In genomic region chr9:120532475-120532874, GRCh38 we compare ENCODE assay signal across 8 cellular contexts. TPM values are rescaled to one million over a fixed set of nuclear protein-coding genes. Genes with fewer than 3 reads are reported as not detected.
DNase-seq lines count a peak whose midpoint lies in the region; ATAC-seq, FAIRE-seq and TF ChIP-seq lines count a peak whose summit lies in the region.

No MANE protein-coding gene starts in this region.

- WGBS in heart left ventricle, 4 donors, result 73 to 83% (median 77%) methylated on average over 5 to 6 of the region's 6 CpGs
- WGBS in small intestine, 3 donors, result 51 to 85% (median 78%) methylated on average over 6 of the region's 6 CpGs

- no peaks in the 10 kb centered on the region for H4K20me1 ChIP-seq in HCT116 (ENCODE audit: insufficient read depth)

- no peak for TF ChIP-seq RAD21 in HCT116 (IDR thresholded peaks at IDR 0.05; ENCODE audit: low read depth)

- H3K36me3 Mint-ChIP-seq in WTC11 (peaks cover 72% of the 10 kb centered on the region), T-cell (peaks cover 95% of the 10 kb centered on the region)

- BruUV-seq in HCT116 (replicated peaks; lab: Mats Ljungman, UMichigan), result no TSS peak

- H3K9me3 ChIP-seq in HCT116 (ENCODE audit: control insufficient read depth in 1 of 2, insufficient read depth in 1 of 2, low read depth in 1 of 2, low read length in 2 of 2) (no peaks in the 10 kb centered on the region), heart left ventricle (no peaks in the 10 kb centered on the region), small intestine (ENCODE audit: control insufficient read depth, low read depth) (no peaks in the 10 kb centered on the region)

- H3K4me2 ChIP-seq in HCT116 (ENCODE audit: low read length), result peak overlapping the region; percentile 68

- H3K27ac Mint-ChIP-seq in WTC11 (peak overlapping the region; percentile 13), T-cell (no peak overlapping the region)

- no peak for TF ChIP-seq CTCF in HCT116 (IDR thresholded peaks at IDR 0.05 in 2 of 3, conservative IDR thresholded peaks at IDR 0.05 in 1 of 3; ENCODE audit: borderline replicate concordance in 1 of 3, insufficient read depth in 1 of 3, low read depth in 2 of 3, low read length in 2 of 3)
- TF ChIP-seq CTCF in WTC11 (IDR thresholded peaks at IDR 0.05), result no peak
- no peak for TF ChIP-seq CTCF in heart left ventricle (IDR thresholded peaks at IDR 0.05)

- H3K4me3 ChIP-seq in HCT116 (replicated peaks in 1 of 2; ENCODE audit: low read depth in 1 of 2, low read length in 2 of 2), result peak overlapping the region in 1 of 2 experiments; percentile 21; a peak in 2 of 4 replicates
- H3K4me3 ChIP-seq in heart left ventricle, result no peak overlapping the region
- H3K4me3 ChIP-seq in small intestine (ENCODE audit: low read depth in 1 of 2, low read length in 2 of 2), result no peak overlapping the region

- H3K4me1 Mint-ChIP-seq in WTC11, result peaks cover 28% of the 10 kb centered on the region
- H3K4me1 Mint-ChIP-seq in T-cell, result peaks cover 0 to 7% (median 0%) of the 10 kb centered on the region in 3 donors

- H3K36me3 ChIP-seq in HCT116 (ENCODE audit: control insufficient read depth in 1 of 2, insufficient read depth in 2 of 2, low read length in 2 of 2), result peaks cover 23 to 30% of the 10 kb centered on the region in 2 experiments; a peak in 3 of 4 replicates
- H3K36me3 ChIP-seq in heart left ventricle, result peaks cover 0 to 85% (median 73%) of the 10 kb centered on the region in 9 donors
- peaks cover 13 to 23% of the 10 kb centered on the region in 2 donors for H3K36me3 ChIP-seq in small intestine (ENCODE audit: control insufficient read depth in 2 of 2, insufficient read depth in 2 of 2, low read length in 2 of 2)

- no peak for FAIRE-seq in small intestine (lab: Jason Lieb, UNC)

- H3K9ac ChIP-seq in HCT116 (ENCODE audit: low read length), result peak overlapping the region; percentile 32

- H3K9me3 Mint-ChIP-seq in WTC11 (peaks cover 6% of the 10 kb centered on the region; the same call in 1 of the 2 replicates), T-cell (no peaks in the 10 kb centered on the region)

- peak; percentile 45 for DNase-seq in HCT116 (ENCODE audit: low read depth, low spot score)
- DNase-seq in WTC11 (ENCODE audit: low spot score), result no peak
- peak in 2 of 5 donors; percentile 32 to 33 for DNase-seq in heart left ventricle
- DNase-seq in small intestine, result peak; percentile 94
- no peak for DNase-seq in head of caudate nucleus
- no peak for DNase-seq in T-cell
- no peak for DNase-seq in erythroblast (lab: John Stamatoyannopoulos, UW)
- DNase-seq in NCI-H128 (lab: John Stamatoyannopoulos, UW; ENCODE audit: unreplicated experiment), result no peak

- ATAC-seq in HCT116, result peak; percentile 91
- ATAC-seq in WTC11, result no peak
- peak; percentile 70 to 85 (median 78) for ATAC-seq in heart left ventricle
- no peak for ATAC-seq in T-cell (replicated peaks in 1 of 4)

- RAD21 ChIA-PET in HCT116 (lab: Charles Lee; ENCODE audit: low non-redundant PET in 1 of 2, low total read pairs in 2 of 2, uncharacterized antibody in 2 of 2, unreplicated experiment in 2 of 2), result interaction anchor here in 1 of 2 experiments (0.6 kb wide), 1 partner anchor 424 kb away, joined by 3 read pairs; no protein-coding TSS in a partner anchor

- POLR2A ChIA-PET in HCT116 (lab: Charles Lee) (no interaction called here), WTC11 (lab: Charles Lee) (interaction anchor here (0.6 kb wide), 2 partner anchors 848 to 1332 kb away, joined by 3 read pairs; no protein-coding TSS in a partner anchor), T-cell (lab: Charles Lee) (no interaction called here)

- H3K27me3 ChIP-seq in HCT116 (ENCODE audit: insufficient read depth, low read length) (no peaks in the 10 kb centered on the region), heart left ventricle (no peaks in the 10 kb centered on the region), small intestine (ENCODE audit: control insufficient read depth in 2 of 2, insufficient read depth in 2 of 2, low read length in 2 of 2) (no peaks in the 10 kb centered on the region)

- intact Hi-C loops in HCT116 (cut with micrococcal nuclease) (loop anchor here (5.0 kb wide), 1 partner anchor 570 kb away; no protein-coding TSS in a partner anchor), heart left ventricle (cut with DNase I) (no loop called here), head of caudate nucleus (cut with DNase I) (no loop called here)

- no peak for TF ChIP-seq POLR2A in HCT116 (IDR thresholded peaks at IDR 0.05; ENCODE audit: borderline replicate concordance, extremely low read depth, insufficient read depth, insufficient read length)
- no peak for TF ChIP-seq POLR2A in heart left ventricle (IDR thresholded peaks at IDR 0.05)
- no peak for TF ChIP-seq POLR2A in erythroblast (IDR thresholded peaks at IDR 0.05; ENCODE audit: low read length)

- CTCF ChIA-PET in HCT116 (lab: Charles Lee), result no interaction called here
- CTCF ChIA-PET in WTC11 (lab: Charles Lee), result interaction anchor here (0.9 to 5.3 kb wide), 5 partner anchors 12 to 94 kb away, joined by 3 to 38 read pairs (median 4); no protein-coding TSS in a partner anchor
- CTCF ChIA-PET in T-cell (lab: Charles Lee), result no interaction called here

- H3K27ac ChIP-seq in HCT116 (ENCODE audit: low read depth, low read length) (peak overlapping the region; percentile 47), heart left ventricle (peak overlapping the region in 3 of 12 donors; percentile 36 to 50 (median 36)), small intestine (ENCODE audit: low read depth in 1 of 2, low read length in 1 of 2) (peak overlapping the region in 1 of 2 donors; percentile 75)

- no peaks in the 10 kb centered on the region for H3K9me2 ChIP-seq in HCT116 (ENCODE audit: insufficient read depth)

- no peaks in the 10 kb centered on the region; the same call in 1 of the 2 replicates for H3K79me2 ChIP-seq in HCT116 (ENCODE audit: insufficient read depth, low read length)

- no peaks in the 10 kb centered on the region for H3K27me3 Mint-ChIP-seq in WTC11 (ENCODE audit: low read depth)
- H3K27me3 Mint-ChIP-seq in T-cell, result no peaks in the 10 kb centered on the region

- H3K4me1 ChIP-seq in HCT116 (ENCODE audit: control insufficient read depth in 1 of 2, insufficient read depth in 2 of 2, low read length in 2 of 2), result peaks cover 25 to 34% of the 10 kb centered on the region in 2 experiments
- peaks cover 0 to 15% (median 0%) of the 10 kb centered on the region in 12 donors for H3K4me1 ChIP-seq in heart left ventricle
- H3K4me1 ChIP-seq in small intestine (ENCODE audit: control insufficient read depth in 2 of 2, insufficient read depth in 1 of 2, low read depth in 1 of 2, low read length in 1 of 2), result peaks cover 0 to 2% of the 10 kb centered on the region in 2 donors

- H3K4me3 Mint-ChIP-seq in WTC11 (no peak overlapping the region), T-cell (no peak overlapping the region)

- no peak overlapping the region for H2AFZ ChIP-seq in HCT116 (ENCODE audit: low read depth, low read length, poor library complexity, severe bottlenecking)

TF ChIP-seq in HCT116, 20 proteins besides CTCF, POLR2A, EP300 and RAD21 (continues in another document):
- TF ChIP-seq EGR1 (IDR thresholded peaks at IDR 0.05; ENCODE audit: low read depth) (no peak), FOSL1 (IDR thresholded peaks at IDR 0.05; ENCODE audit: low read depth) (no peak), CBX3 (IDR thresholded peaks at IDR 0.05; ENCODE audit: low read depth) (peak; percentile 36; the same call in 1 of the 2 replicates), EZH2 (IDR thresholded peaks at IDR 0.05) (no peak), JUND (IDR thresholded peaks at IDR 0.05) (no peak), ZNF274 (IDR thresholded peaks at IDR 0.05; ENCODE audit: low read depth, low read length) (no peak), TCF7L2 (IDR thresholded peaks at IDR 0.05; ENCODE audit: borderline replicate concordance, extremely low read depth, insufficient read depth, insufficient read length) (no peak), SP1 (IDR thresholded peaks at IDR 0.05; ENCODE audit: low read depth) (no peak), CEBPB (IDR thresholded peaks at IDR 0.05; ENCODE audit: low read depth) (0 out of 2 replicates have a peak, but pooled peaks have one; percentile 35), YY1 (IDR thresholded peaks at IDR 0.05; ENCODE audit: extremely low read depth, insufficient replicate concordance, low read depth, low read length) (no peak), ELF1 (IDR thresholded peaks at IDR 0.05; ENCODE audit: borderline replicate concordance, low read depth) (no peak), EZH2phosphoT487 (IDR thresholded peaks at IDR 0.05; ENCODE audit: borderline replicate concordance) (no peak)

TF ChIP-seq in WTC11, 78 proteins besides CTCF, POLR2A, EP300 and RAD21 (continues in another document):
- TF ChIP-seq ZNF423 (CRISPR knock-in tag; IDR thresholded peaks at IDR 0.05), result no peak
- TF ChIP-seq, protein P1, sequence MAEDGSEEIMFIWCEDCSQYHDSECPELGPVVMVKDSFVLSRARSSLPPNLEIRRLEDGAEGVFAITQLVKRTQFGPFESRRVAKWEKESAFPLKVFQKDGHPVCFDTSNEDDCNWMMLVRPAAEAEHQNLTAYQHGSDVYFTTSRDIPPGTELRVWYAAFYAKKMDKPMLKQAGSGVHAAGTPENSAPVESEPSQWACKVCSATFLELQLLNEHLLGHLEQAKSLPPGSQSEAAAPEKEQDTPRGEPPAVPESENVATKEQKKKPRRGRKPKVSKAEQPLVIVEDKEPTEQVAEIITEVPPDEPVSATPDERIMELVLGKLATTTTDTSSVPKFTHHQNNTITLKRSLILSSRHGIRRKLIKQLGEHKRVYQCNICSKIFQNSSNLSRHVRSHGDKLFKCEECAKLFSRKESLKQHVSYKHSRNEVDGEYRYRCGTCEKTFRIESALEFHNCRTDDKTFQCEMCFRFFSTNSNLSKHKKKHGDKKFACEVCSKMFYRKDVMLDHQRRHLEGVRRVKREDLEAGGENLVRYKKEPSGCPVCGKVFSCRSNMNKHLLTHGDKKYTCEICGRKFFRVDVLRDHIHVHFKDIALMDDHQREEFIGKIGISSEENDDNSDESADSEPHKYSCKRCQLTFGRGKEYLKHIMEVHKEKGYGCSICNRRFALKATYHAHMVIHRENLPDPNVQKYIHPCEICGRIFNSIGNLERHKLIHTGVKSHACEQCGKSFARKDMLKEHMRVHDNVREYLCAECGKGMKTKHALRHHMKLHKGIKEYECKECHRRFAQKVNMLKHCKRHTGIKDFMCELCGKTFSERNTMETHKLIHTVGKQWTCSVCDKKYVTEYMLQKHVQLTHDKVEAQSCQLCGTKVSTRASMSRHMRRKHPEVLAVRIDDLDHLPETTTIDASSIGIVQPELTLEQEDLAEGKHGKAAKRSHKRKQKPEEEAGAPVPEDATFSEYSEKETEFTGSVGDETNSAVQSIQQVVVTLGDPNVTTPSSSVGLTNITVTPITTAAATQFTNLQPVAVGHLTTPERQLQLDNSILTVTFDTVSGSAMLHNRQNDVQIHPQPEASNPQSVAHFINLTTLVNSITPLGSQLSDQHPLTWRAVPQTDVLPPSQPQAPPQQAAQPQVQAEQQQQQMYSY (CRISPR knock-in tag; IDR thresholded peaks at IDR 0.05), result no peak
- TF ChIP-seq ZNF671 (CRISPR knock-in tag; IDR thresholded peaks at IDR 0.05), result no peak

RNA-seq across cellular contexts. Expression of gene CDK5RAP2, which starts 47.5 kb away (rescaled TPM):
- 56.2 TPM for total RNA-seq in HCT116 (2021; ENCODE audit: unreplicated experiment)
- 36.7 and 52.7 TPM in 2 replicates for polyA plus RNA-seq in HCT116 (2012)
- 43.1 to 49.1 TPM (median 48.3 TPM) in 3 replicates for total RNA-seq in WTC11 (2021)
- 100 to 1,000 TPM in 1 of 9 donors, 10 to 100 TPM in 8; 43.0 to 114 (median 57.9) TPM for total RNA-seq in heart left ventricle
- 10 to 100 TPM; 26.1 to 39.2 TPM for polyA plus RNA-seq in heart left ventricle
- 10 to 100 TPM; 15.7 to 20.1 (median 17.7) TPM for polyA plus RNA-seq in small intestine
- 10 to 100 TPM; 66.3 to 79.8 (median 73.9) TPM for total RNA-seq in T-cell

Comparison
In these comparisons a context has a peak if more than half of its experiments do, and no peak if none do; other contexts are left out.
1. ATAC-seq: peak in HCT116 (single experiment) and heart left ventricle (4 of 4); none in WTC11 (single experiment) and T-cell (0 of 4).
2. DNase-seq: peak in HCT116 (single experiment) and small intestine (single experiment); none in WTC11 (single experiment), head of caudate nucleus (0 of 42), T-cell (0 of 34), erythroblast (0 of 2) and NCI-H128 (single experiment).